In genomic region chr12:92145731-92146496, GRCh38 we compare ENCODE assay signal across 8 cellular contexts. TPM values are rescaled to one million over a fixed set of nuclear protein-coding genes. Genes with fewer than 3 reads are reported as not detected.
DNase-seq lines count a peak whose midpoint lies in the region; ATAC-seq and TF ChIP-seq lines count a peak whose summit lies in the region.

BTG1 (minus strand) TSS chr12:92145846; CDS start chr12:92145535, 311 bp downstream.

- no peaks in the 10 kb centered on the region for H3K27me3 ChIP-seq in PC-9 (ENCODE audit: insufficient read depth, low read depth)

- peak within 1 kb of the TSS; percentile 79 for H2AFZ ChIP-seq in PC-9

- peaks cover 25% of the 10 kb centered on the region for H3F3A ChIP-seq in PC-9 (ENCODE audit: insufficient read depth, low read depth)

- no peaks in the 10 kb centered on the region for H3K9me3 ChIP-seq in PC-9 (ENCODE audit: insufficient read depth, low read depth)
- H3K9me3 ChIP-seq in mucosa of descending colon = no peaks in the 10 kb centered on the region

- DNase-seq in DMS153 (lab: John Stamatoyannopoulos, UW) (peak; percentile 100), PC-9 (peak; percentile 98), epithelial cell of prostate (ENCODE audit: low read depth, low spot score) (peak; percentile 98), mucosa of descending colon (peak; percentile 99)
- DNase-seq in Jurkat, Clone E6-1 (ENCODE audit: low read depth, low spot score) = peak; percentile 99
- DNase-seq in activated T-cell treated with anti-CD3 and anti-CD28 coated beads, Interleukin-2, amount 50 U/mL, for 1 hour = peak; percentile 97
- peak; percentile 92 for DNase-seq in stimulated activated CD8-positive, alpha-beta memory T cell treated with anti-CD3 and anti-CD28 coated beads, Interleukin-4, amount 100 ng/mL, for 24 hours (ENCODE audit: low read depth)

- H3K36me3 ChIP-seq in PC-9 (ENCODE audit: low read depth) (peaks cover 34% of the 10 kb centered on the region), mucosa of descending colon (ENCODE audit: low read depth) (peaks cover 5% of the 10 kb centered on the region)

- H3K9me2 ChIP-seq in PC-9 (ENCODE audit: insufficient read depth) = no peaks in the 10 kb centered on the region

- H4K20me1 ChIP-seq in PC-9 (ENCODE audit: insufficient read depth) = peaks cover 34% of the 10 kb centered on the region

- no TSS peak for BruUV-seq in PC-9 (replicated peaks; lab: Mats Ljungman, UMichigan)

- peaks cover 47% of the 10 kb centered on the region for H3K79me2 ChIP-seq in PC-9 (ENCODE audit: low read depth)

- CTCF ChIA-PET in PC-9 (lab: Charles Lee) = interaction anchor here (0.5 to 1.3 kb wide), 5 partner anchors 71 to 424 kb away, joined by 3 read pairs; no protein-coding TSS in a partner anchor

- peak within 1 kb of the TSS; percentile 96 for H3K4me2 ChIP-seq in PC-9

- H3K4me1 ChIP-seq in PC-9 (replicated peaks; ENCODE audit: insufficient read depth) (peaks cover 42% of the 10 kb centered on the region), mucosa of descending colon (ENCODE audit: low read depth) (no peaks in the 10 kb centered on the region)

- intact Hi-C loops in PC-9 (cut with micrococcal nuclease; ENCODE audit: unreplicated experiment) (loop anchor here (1.0 to 10.0 kb wide), 11 partner anchors 15 to 763 kb away; no protein-coding TSS in a partner anchor), mucosa of descending colon (cut with DNase I, micrococcal nuclease) (loop anchor here (10.0 kb wide), 3 partner anchors 331 to 429 kb away; no protein-coding TSS in a partner anchor)

- POLR2A ChIA-PET in PC-9 (lab: Charles Lee; ENCODE audit: unreplicated experiment) = interaction anchor here (0.5 to 1.3 kb wide), 31 partner anchors 9 to 1178 kb away, joined by 3 to 36 read pairs (median 5); no protein-coding TSS in a partner anchor

- peak within 1 kb of the TSS; percentile 82 for H3K4me3 ChIP-seq in Jurkat, Clone E6-1 (ENCODE audit: low read length)
- H3K4me3 ChIP-seq in PC-9 (peak within 1 kb of the TSS; percentile 86), mucosa of descending colon (peak within 1 kb of the TSS; percentile 95)

- H3K27ac ChIP-seq in PC-9 = peak within 1 kb of the TSS; percentile 96
- peak within 1 kb of the TSS; percentile 98 for H3K27ac ChIP-seq in epithelial cell of prostate

- TF ChIP-seq CTCF in PC-9 (conservative IDR thresholded peaks at IDR 0.05) = no peak
- no peak for TF ChIP-seq CTCF in mucosa of descending colon (IDR thresholded peaks at IDR 0.05)

- peak; percentile 66 for ATAC-seq in GM21619 (IDR thresholded peaks at IDR 0.05; ENCODE audit: unreplicated experiment)
- ATAC-seq in mucosa of descending colon = peak; percentile 87

RNA-seq across cellular contexts. Expression of gene BTG1, which starts in this region (rescaled TPM):
- polyA plus RNA-seq in Jurkat, Clone E6-1 (2012; ENCODE audit: insufficient read depth, insufficient read length) = 43.3 TPM
- total RNA-seq in PC-9 (2021) = 72.4 and 111 TPM in 2 replicates
- 100 to 1,000 TPM; 124 to 176 (median 147) TPM for total RNA-seq in mucosa of descending colon

Comparison
In these comparisons a context has a peak if more than half of its experiments do, and no peak if none do; other contexts are left out.
1. Peak in every context shown above with its lines: DNase-seq, ATAC-seq, H3K4me3 ChIP-seq and H3K27ac ChIP-seq.